ENCODE assay signal across 8 cellular contexts in genomic region chr6:99520855-99521556, GRCh38. TPM values are rescaled to one million over a fixed set of nuclear protein-coding genes. Genes with fewer than 3 reads are reported as not detected.
DNase-seq lines count a peak whose midpoint lies in the region; TF ChIP-seq lines count a peak whose summit lies in the region.

No MANE protein-coding gene starts in this region.

- H3K27ac Mint-ChIP-seq in activated naive CD4-positive, alpha-beta T cell treated with anti-CD3 and anti-CD28 coated beads for 36 hours = peak overlapping the region; percentile 84

- CTCF ChIA-PET in activated naive CD4-positive, alpha-beta T cell treated with anti-CD3 and anti-CD28 coated beads for 36 hours (lab: Charles Lee) = interaction anchor here (0.7 to 2.4 kb wide), 6 partner anchors 9 to 95 kb away, joined by 3 to 13 read pairs (median 5); partner anchors contain the start of gene CCNC

- peaks cover 5 to 10% of the 10 kb centered on the region in 2 experiments for H3K4me1 ChIP-seq in neutrophil (ENCODE audit: control insufficient read depth in 1 of 2, insufficient read depth in 1 of 2, low read depth in 1 of 2, low read length in 1 of 2)
- no peaks in the 10 kb centered on the region for H3K4me1 ChIP-seq in testis

- peak; percentile 79 for DNase-seq in GM10266 (ENCODE audit: extremely low spot score)
- DNase-seq in HFF-Myc (ENCODE audit: extremely low read depth, low read depth) = peak; percentile 56
- peak; percentile 81 for DNase-seq in MV-4-11 (lab: John Stamatoyannopoulos, UW)
- DNase-seq in SK-MEL-5 (ENCODE audit: low read depth, low spot score) = peak; percentile 83
- DNase-seq in activated naive CD4-positive, alpha-beta T cell treated with anti-CD3 and anti-CD28 coated beads for 36 hours = peak; percentile 80
- peak; percentile 71 for DNase-seq in foreskin melanocyte
- DNase-seq in testis = peak; percentile 93

- peak overlapping the region; percentile 96 for H3K4me3 Mint-ChIP-seq in activated naive CD4-positive, alpha-beta T cell treated with anti-CD3 and anti-CD28 coated beads for 36 hours

- intact Hi-C loops in activated naive CD4-positive, alpha-beta T cell treated with anti-CD3 and anti-CD28 coated beads for 36 hours (cut with micrococcal nuclease) = loop anchor here (1.0 to 2.0 kb wide), 3 partner anchors 47 to 96 kb away; partner anchors contain the start of genes CCNC and PNISR
- intact Hi-C loops in testis (cut with DNase I; ENCODE audit: low total_unique reads) = no loop called here

- H3K36me3 ChIP-seq in neutrophil = no peaks in the 10 kb centered on the region
- H3K36me3 ChIP-seq in testis (ENCODE audit: low read depth, missing control alignments) = no peaks in the 10 kb centered on the region

- H3K4me1 Mint-ChIP-seq in activated naive CD4-positive, alpha-beta T cell treated with anti-CD3 and anti-CD28 coated beads for 36 hours (ENCODE audit: low read depth) = peaks cover 12% of the 10 kb centered on the region

- in situ Hi-C loops in SK-MEL-5 (cut with HindIII; ENCODE audit: low pct_unique_long_range_greater_than_20kb, low sequenced_read_pairs) = no loop called here

- H3K27me3 ChIP-seq in neutrophil (peaks cover 49% of the 10 kb centered on the region), testis (no peaks in the 10 kb centered on the region)

- no peak for TF ChIP-seq POLR2A in testis (IDR thresholded peaks at IDR 0.05)

- H3K27ac ChIP-seq in neutrophil (no peak overlapping the region), testis (peak overlapping the region; percentile 90 to 94)

- peak; percentile 86 for TF ChIP-seq CTCF in GM10266 (IDR thresholded peaks at IDR 0.05; ENCODE audit: control insufficient read depth, insufficient read depth, low read depth, missing control alignments)
- TF ChIP-seq CTCF in HFF-Myc (IDR thresholded peaks at IDR 0.05; ENCODE audit: low read depth, low read length, missing control alignments) = peak; percentile 65
- TF ChIP-seq CTCF in neutrophil (IDR thresholded peaks at IDR 0.05) = no peak
- peak; percentile 67 to 86 (median 80) for TF ChIP-seq CTCF in testis (IDR thresholded peaks at IDR 0.05)

- no peaks in the 10 kb centered on the region for H3K9me3 Mint-ChIP-seq in activated naive CD4-positive, alpha-beta T cell treated with anti-CD3 and anti-CD28 coated beads for 36 hours

- H3K4me3 ChIP-seq in HFF-Myc (replicated peaks; ENCODE audit: low read depth, low read length) = peak overlapping the region; percentile 97
- peak overlapping the region; percentile 60 to 74 for H3K4me3 ChIP-seq in neutrophil (ENCODE audit: low read depth in 1 of 2, low read length in 1 of 2)
- H3K4me3 ChIP-seq in testis = peak overlapping the region; percentile 73 to 88

- no peaks in the 10 kb centered on the region for H3K9me3 ChIP-seq in neutrophil
- H3K9me3 ChIP-seq in testis = no peaks in the 10 kb centered on the region

- H3K36me3 Mint-ChIP-seq in activated naive CD4-positive, alpha-beta T cell treated with anti-CD3 and anti-CD28 coated beads for 36 hours (ENCODE audit: low read depth) = peaks cover 3% of the 10 kb centered on the region

- WGBS in testis, 2 donors = 0% methylated on average over 35 to 42 of the region's 45 CpGs

- peaks cover 3% of the 10 kb centered on the region for H3K27me3 Mint-ChIP-seq in activated naive CD4-positive, alpha-beta T cell treated with anti-CD3 and anti-CD28 coated beads for 36 hours (ENCODE audit: low read depth)

RNA-seq across cellular contexts. Expression of gene USP45, which starts 5.8 kb away (rescaled TPM):
- 12.5 and 19.9 TPM in 2 replicates for total RNA-seq in SK-MEL-5 (2014; rRNA removed; shearing (Covaris generic))
- 4.1 and 7.8 TPM in 2 replicates for polyA plus RNA-seq in SK-MEL-5 (2015; cell fraction: cytosol; rRNA removed)
- polyA plus RNA-seq in SK-MEL-5 (2015; cell fraction: nucleus; rRNA removed) = 24.3 and 32.9 TPM in 2 replicates
- 10 to 100 TPM; 13.2 to 13.8 TPM for total RNA-seq in activated naive CD4-positive, alpha-beta T cell treated with anti-CD3 and anti-CD28 coated beads for 36 hours
- total RNA-seq in testis = 10 to 100 TPM; 12.5 to 20.9 TPM
- 4.8 TPM for polyA plus RNA-seq in testis (ENCODE audit: insufficient read depth, low read depth, low replicate concordance)

RNA-seq across cellular contexts. Expression of gene CCNC, which starts 47.5 kb away (rescaled TPM):
- 84.7 and 105 TPM in 2 replicates for total RNA-seq in SK-MEL-5 (2014; rRNA removed; shearing (Covaris generic))
- 37.1 and 44.7 TPM in 2 replicates for polyA plus RNA-seq in SK-MEL-5 (2015; cell fraction: cytosol; rRNA removed)
- polyA plus RNA-seq in SK-MEL-5 (2015; cell fraction: nucleus; rRNA removed) = 50.9 and 71.5 TPM in 2 replicates
- total RNA-seq in activated naive CD4-positive, alpha-beta T cell treated with anti-CD3 and anti-CD28 coated beads for 36 hours = 10 to 100 TPM; 51.6 to 51.8 TPM
- 10 to 100 TPM; 22.6 to 26.3 TPM for total RNA-seq in testis
- polyA plus RNA-seq in testis (ENCODE audit: insufficient read depth, low read depth, low replicate concordance) = 27.8 TPM
